In genomic region chr15:48811325-48811938, GRCh38 we compare ENCODE assay signal across 8 cellular contexts. TPM values are rescaled to one million over a fixed set of nuclear protein-coding genes. Genes with fewer than 3 reads are reported as not detected.
DNase-seq lines count a peak whose midpoint lies in the region; ATAC-seq lines count a peak whose summit lies in the region.

No MANE protein-coding gene starts in this region.

- peak overlapping the region; percentile 97 for H3K4me3 Mint-ChIP-seq in T-helper 2 cell treated with Interferon-gamma antibody and Interleukin-4, amounts not matched to agents 5 μg/mL and 100 μg/mL, for 36 hours

- H3K27ac ChIP-seq in SK-N-MC: no peak overlapping the region

- H3K4me3 ChIP-seq in SK-N-MC: peak overlapping the region; percentile 95

- H3K27me3 Mint-ChIP-seq in T-helper 2 cell treated with Interferon-gamma antibody and Interleukin-4, amounts not matched to agents 5 μg/mL and 100 μg/mL, for 36 hours (ENCODE audit: low read depth): peaks cover 23% of the 10 kb centered on the region

- H3K36me3 ChIP-seq in SK-N-MC (ENCODE audit: insufficient read depth, low read length): no peaks in the 10 kb centered on the region

- H3K27ac Mint-ChIP-seq in T-helper 2 cell treated with Interferon-gamma antibody and Interleukin-4, amounts not matched to agents 5 μg/mL and 100 μg/mL, for 36 hours: no peak overlapping the region

- ATAC-seq in GM18502 (IDR thresholded peaks at IDR 0.05; ENCODE audit: poor library complexity, unreplicated experiment): no peak
- ATAC-seq in HG02870 (IDR thresholded peaks at IDR 0.05; ENCODE audit: unreplicated experiment): no peak

- DNase-seq in T-helper 2 cell treated with Interferon-gamma antibody and Interleukin-4, amounts not matched to agents 5 μg/mL and 100 μg/mL, for 36 hours (ENCODE audit: low spot score): no peak
- DNase-seq in T-helper 2 cell (no peak), SK-N-MC (ENCODE audit: low read depth, low spot score) (no peak), germinal center (ENCODE audit: low spot score) (peak; percentile 1), renal cortical epithelial cell (ENCODE audit: low read depth) (peak; percentile 19)
- DNase-seq in stimulated activated naive CD4-positive, alpha-beta T cell treated with Interleukin-2 at 50 U/mL for 16 hours (lab: John Stamatoyannopoulos, UW): no peak

- H3K4me1 Mint-ChIP-seq in T-helper 2 cell treated with Interferon-gamma antibody and Interleukin-4, amounts not matched to agents 5 μg/mL and 100 μg/mL, for 36 hours (ENCODE audit: low read depth): peaks cover 27% of the 10 kb centered on the region

- peaks cover 11% of the 10 kb centered on the region for H3K36me3 Mint-ChIP-seq in T-helper 2 cell treated with Interferon-gamma antibody and Interleukin-4, amounts not matched to agents 5 μg/mL and 100 μg/mL, for 36 hours (ENCODE audit: low read depth)

- no peaks in the 10 kb centered on the region for H3K9me3 ChIP-seq in SK-N-MC (ENCODE audit: low read depth, low read length)

- peak overlapping the region; percentile 47 for H3K9ac ChIP-seq in SK-N-MC (ENCODE audit: insufficient read length)

- H3K9me3 Mint-ChIP-seq in T-helper 2 cell treated with Interferon-gamma antibody and Interleukin-4, amounts not matched to agents 5 μg/mL and 100 μg/mL, for 36 hours: no peaks in the 10 kb centered on the region

RNA-seq across cellular contexts. Expression of gene CEP152, which starts 0.6 kb away (rescaled TPM):
- 4.7 and 7.1 TPM in 2 replicates for total RNA-seq in renal cortical epithelial cell

Comparison
In these comparisons a context has a peak if more than half of its experiments do, and no peak if none do; other contexts are left out.
1. DNase-seq: peak in germinal center (single experiment) and renal cortical epithelial cell (single experiment); none in T-helper 2 cell treated with Interferon-gamma antibody and Interleukin-4, amounts not matched to agents 5 μg/mL and 100 μg/mL, for 36 hours (single experiment), T-helper 2 cell (0 of 5), SK-N-MC (single experiment) and stimulated activated naive CD4-positive, alpha-beta T cell treated with Interleukin-2 at 50 U/mL for 16 hours (single experiment).